Comparison of ENCODE assay signal across 8 cellular contexts in genomic region chr12:109097435-109098141, GRCh38. TPM values are rescaled to one million over a fixed set of nuclear protein-coding genes. Genes with fewer than 3 reads are reported as not detected.
DNase-seq lines count a peak whose midpoint lies in the region; ATAC-seq, FAIRE-seq and TF ChIP-seq lines count a peak whose summit lies in the region.

Gene UNG (plus strand): TSS chr12:109097597. CDS start chr12:109097680, 83 bp downstream.

- intact Hi-C loops in Right ventricle myocardium inferior (cut with DNase I), result loop anchor here (10.0 kb wide), 3 partner anchors 213 to 453 kb away; partner anchors contain the start of genes DAO and SSH1
- intact Hi-C loops in pancreas (cut with DNase I), result loop anchor here in 1 of 3 donors (10.0 kb wide), 1 partner anchor 213 kb away; the partner anchor contains the start of gene DAO
- intact Hi-C loops in thyroid gland (cut with DNase I), result no loop called here

- FAIRE-seq in pancreas (lab: Jason Lieb, UNC), result no peak

- WGBS in pancreas, 2 donors, result 1 to 2% methylated on average over 65 to 68 of the region's 68 CpGs
- 2% methylated on average over 10 to 12 of the region's 68 CpGs for WGBS in thyroid gland, 2 donors

- peak; percentile 94 for ATAC-seq in HG02798 (IDR thresholded peaks at IDR 0.05; ENCODE audit: poor library complexity, unreplicated experiment)
- ATAC-seq in Right ventricle myocardium inferior, result peak; percentile 96
- peak; percentile 93 to 96 (median 94) for ATAC-seq in pancreas

- H3K4me3 ChIP-seq in GM12865 (ENCODE audit: low read depth, low read length) (peak within 1 kb of the TSS; percentile 91), pancreas (peak within 1 kb of the TSS; percentile 61 to 99 (median 79)), thyroid gland (replicated peaks in 1 of 3) (peak within 1 kb of the TSS; percentile 36 to 65 (median 62))

- no peak for TF ChIP-seq POLR2A in thyroid gland (IDR thresholded peaks at IDR 0.05)

- peaks cover 0 to 10% (median 0%) of the 10 kb centered on the region in 3 donors for H3K36me3 ChIP-seq in pancreas
- H3K36me3 ChIP-seq in thyroid gland, result peaks cover under 1 to 9% of the 10 kb centered on the region in 2 donors

- H3K27ac ChIP-seq in pancreas (peak within 1 kb of the TSS; percentile 36 to 86 (median 71)), thyroid gland (peak within 1 kb of the TSS; percentile 19 to 81 (median 73))

- no peaks in the 10 kb centered on the region for H3K27me3 ChIP-seq in pancreas
- H3K27me3 ChIP-seq in thyroid gland, result no peaks in the 10 kb centered on the region

- peak; percentile 97 for DNase-seq in GM12865 (ENCODE audit: low read depth)
- DNase-seq in NCI-H1436 (lab: John Stamatoyannopoulos, UW), result peak; percentile 95
- peak; percentile 91 for DNase-seq in SW480 (ENCODE audit: low spot score)
- peak; percentile 96 for DNase-seq in activated naive CD8-positive, alpha-beta T cell treated with anti-CD3 and anti-CD28 coated beads, Interleukin-2, amount 50 U/mL, for 16 hours (ENCODE audit: low read depth, low spot score)
- peak; percentile 98 for DNase-seq in Right ventricle myocardium inferior (ENCODE audit: missing footprints)
- peak; percentile 96 to 98 (median 97) for DNase-seq in pancreas
- DNase-seq in thyroid gland, result peak; percentile 98

- H3K9me3 ChIP-seq in pancreas (no peaks in the 10 kb centered on the region), thyroid gland (no peaks in the 10 kb centered on the region)

- H3K4me1 ChIP-seq in pancreas (peaks cover 9 to 18% (median 10%) of the 10 kb centered on the region in 3 donors), thyroid gland (peaks cover 19 to 29% of the 10 kb centered on the region in 2 donors)

- TF ChIP-seq CTCF in GM12865 (IDR thresholded peaks at IDR 0.05; ENCODE audit: insufficient read depth, low read depth, low read length, missing control alignments) (no peak), pancreas (IDR thresholded peaks at IDR 0.05) (no peak), thyroid gland (IDR thresholded peaks at IDR 0.05) (no peak)

RNA-seq across cellular contexts. Expression of gene UNG, which starts in this region (rescaled TPM):
- total RNA-seq in Right ventricle myocardium inferior, result 26.9 TPM
- total RNA-seq in pancreas, result 10 to 100 TPM in 2 of 6 donors, 1 to 10 TPM in 4; 5.1 to 15.8 (median 8.3) TPM
- 1 to 10 TPM; 7.1 to 9.5 TPM for polyA plus RNA-seq in pancreas
- 10 to 100 TPM; 33.1 to 45.5 (median 37.5) TPM for total RNA-seq in thyroid gland

Comparison
In these comparisons a context has a peak if more than half of its experiments do, and no peak if none do; other contexts are left out.
1. Peak in every context shown above with its lines: DNase-seq, ATAC-seq, H3K4me3 ChIP-seq and H3K27ac ChIP-seq.